Comparison of ENCODE assay signal across 1 cellular context in genomic region chr3:189308594-189308993, GRCh38.
TF ChIP-seq lines count a peak whose summit lies in the region.

No MANE protein-coding gene starts in this region.

TF ChIP-seq in SK-N-SH, 30 proteins besides CTCF, POLR2A, EP300 and RAD21 (continued from another document):
- TF ChIP-seq USF1 (IDR thresholded peaks at IDR 0.05; ENCODE audit: borderline replicate concordance, low read depth) (no peak), MAX (IDR thresholded peaks at IDR 0.05; ENCODE audit: low read depth) (no peak), FOSL2 (IDR thresholded peaks at IDR 0.05; ENCODE audit: borderline replicate concordance, low read depth) (no peak), PBX3 (IDR thresholded peaks at IDR 0.05) (no peak), SIN3A (IDR thresholded peaks at IDR 0.05; ENCODE audit: borderline replicate concordance, low read depth, low read length) (no peak), TEAD4 (IDR thresholded peaks at IDR 0.05; ENCODE audit: borderline replicate concordance, insufficient read depth) (no peak), JUND (IDR thresholded peaks at IDR 0.05) (no peak), MEF2A (IDR thresholded peaks at IDR 0.05; ENCODE audit: borderline replicate concordance, low read depth) (no peak), NFIC (IDR thresholded peaks at IDR 0.05; ENCODE audit: borderline replicate concordance) (no peak), GABPA (IDR thresholded peaks at IDR 0.05; ENCODE audit: low read depth) (no peak), RXRA (IDR thresholded peaks at IDR 0.05; ENCODE audit: borderline replicate concordance, low read depth) (no peak), CHD2 (IDR thresholded peaks at IDR 0.05; ENCODE audit: low read length, partially characterized antibody) (no peak), TAF1 (IDR thresholded peaks at IDR 0.05; ENCODE audit: borderline replicate concordance, low read depth, low read length) (no peak)
